ENCODE assay signal across 8 cellular contexts in the genomic region with DNA sequence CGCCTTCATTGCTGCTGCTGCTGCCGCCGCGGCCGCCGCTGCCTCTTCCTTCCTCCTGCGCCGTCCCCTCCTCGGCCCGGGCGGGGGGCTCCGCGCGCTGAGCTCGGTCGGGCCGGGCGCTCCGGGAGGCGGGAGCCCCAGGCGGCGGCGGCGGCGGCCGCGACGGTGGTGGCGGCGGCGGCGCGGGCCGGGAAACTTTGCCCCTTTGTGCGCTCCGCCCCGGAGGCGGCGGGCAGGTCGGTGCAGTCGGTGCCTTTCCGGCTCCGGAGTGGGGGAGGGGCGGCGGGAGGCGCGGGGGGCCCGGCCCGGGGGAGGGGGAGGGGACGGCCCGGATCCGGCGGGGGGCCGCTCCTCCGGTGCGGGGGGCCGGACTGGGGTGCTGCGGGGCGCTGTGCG. TPM values are rescaled to one million over a fixed set of nuclear protein-coding genes. Genes with fewer than 3 reads are reported as not detected.
A peak's percentile ranks its signal among the peaks of the same experiment; 100 is the strongest.
DNase-seq lines count a peak whose midpoint lies in the region; ATAC-seq, FAIRE-seq and TF ChIP-seq lines count a peak whose summit lies in the region.

No MANE protein-coding gene starts in this region.

- DNase-seq in GM03348 (ENCODE audit: low spot score): peak; percentile 55
- DNase-seq in activated T-cell treated with anti-CD3 and anti-CD28 coated beads, Interleukin-2, amount 50 U/mL, for 4 hours: peak; percentile 60
- peak; percentile 71 for DNase-seq in Right ventricle myocardium superior
- DNase-seq in small intestine: peak; percentile 72
- no peak for DNase-seq in pons (ENCODE audit: low spot score)
- DNase-seq in Ammon's horn (ENCODE audit: low spot score): no peak

- peaks cover 6% of the 10 kb centered on the region; the same call in 1 of the 2 replicates for H3F3A ChIP-seq in Loucy (ENCODE audit: low read depth)

- peak overlapping the region; percentile 79 for H3K4me3 ChIP-seq in Loucy (ENCODE audit: low read length, poor library complexity, severe bottlenecking)
- H3K4me3 ChIP-seq in small intestine (ENCODE audit: low read depth in 1 of 2, low read length in 2 of 2): peak overlapping the region; percentile 69 to 83

- H3K36me3 Mint-ChIP-seq in activated T-cell treated with anti-CD3 and anti-CD28 coated beads, Interleukin-2, amount 50 U/mL, for 4 hours (ENCODE audit: insufficient read depth): peaks cover 29% of the 10 kb centered on the region

- no peak for TF ChIP-seq CTCF in Loucy (conservative IDR thresholded peaks at IDR 0.05; ENCODE audit: low read length)

- peaks cover 69% of the 10 kb centered on the region for H3K79me2 ChIP-seq in Loucy (ENCODE audit: insufficient read depth, low read length)

- H3K9me3 ChIP-seq in Loucy (ENCODE audit: insufficient read depth, low read depth, low read length) (no peaks in the 10 kb centered on the region), small intestine (ENCODE audit: control insufficient read depth, low read depth) (no peaks in the 10 kb centered on the region)

- H3K36me3 ChIP-seq in Loucy (ENCODE audit: insufficient read depth, low read length): no peaks in the 10 kb centered on the region
- no peaks in the 10 kb centered on the region for H3K36me3 ChIP-seq in small intestine (ENCODE audit: control insufficient read depth in 2 of 2, insufficient read depth in 2 of 2, low read length in 2 of 2)

- no peak overlapping the region for H2AFZ ChIP-seq in Loucy (ENCODE audit: low read length)

- no peaks in the 10 kb centered on the region for H3K9me2 ChIP-seq in Loucy (replicated peaks; ENCODE audit: low read depth, low read length)

- H3K27ac ChIP-seq in small intestine (ENCODE audit: low read depth in 1 of 2, low read length in 1 of 2): peak overlapping the region; percentile 46 to 99

- no peaks in the 10 kb centered on the region for H3K9me3 Mint-ChIP-seq in activated T-cell treated with anti-CD3 and anti-CD28 coated beads, Interleukin-2, amount 50 U/mL, for 4 hours

- H3K4me3 Mint-ChIP-seq in activated T-cell treated with anti-CD3 and anti-CD28 coated beads, Interleukin-2, amount 50 U/mL, for 4 hours: no peak overlapping the region

- peaks cover 85% of the 10 kb centered on the region for H3K4me1 ChIP-seq in Loucy (ENCODE audit: insufficient read depth, low read length, poor library complexity, severe bottlenecking)
- peaks cover 4 to 9% of the 10 kb centered on the region in 2 donors for H3K4me1 ChIP-seq in small intestine (ENCODE audit: control insufficient read depth in 2 of 2, insufficient read depth in 1 of 2, low read depth in 1 of 2, low read length in 1 of 2)

- FAIRE-seq in small intestine (lab: Jason Lieb, UNC): no peak

- no peaks in the 10 kb centered on the region for H3K27me3 ChIP-seq in Loucy (ENCODE audit: insufficient read depth, low read length, poor library complexity, severe bottlenecking)
- no peaks in the 10 kb centered on the region for H3K27me3 ChIP-seq in small intestine (ENCODE audit: control insufficient read depth in 2 of 2, insufficient read depth in 2 of 2, low read length in 2 of 2)

- no peaks in the 10 kb centered on the region for H3K27me3 Mint-ChIP-seq in activated T-cell treated with anti-CD3 and anti-CD28 coated beads, Interleukin-2, amount 50 U/mL, for 4 hours (ENCODE audit: low read depth)

- 0 to 1% methylated on average over 1 to 60 of the region's 60 CpGs; no CpG with 5 or more reads in 1 of the 3 donors for WGBS in small intestine, 3 donors

- no peak overlapping the region for H3K4me2 ChIP-seq in Loucy (ENCODE audit: low read depth, low read length, poor library complexity, severe bottlenecking)

- peaks cover 73% of the 10 kb centered on the region for H3K4me1 Mint-ChIP-seq in activated T-cell treated with anti-CD3 and anti-CD28 coated beads, Interleukin-2, amount 50 U/mL, for 4 hours (ENCODE audit: low read depth)

- H3K9ac ChIP-seq in Loucy (ENCODE audit: low read depth, low read length, poor library complexity, severe bottlenecking): no peak overlapping the region

- intact Hi-C loops in Right ventricle myocardium superior (cut with DNase I): loop anchor here (10.0 kb wide), 1 partner anchor 160 kb away; a partner anchor contains a TSS

- peaks cover 42% of the 10 kb centered on the region for H4K20me1 ChIP-seq in Loucy (ENCODE audit: insufficient read depth, low read length, poor library complexity, severe bottlenecking)

- ATAC-seq in GM21381 (IDR thresholded peaks at IDR 0.05; ENCODE audit: unreplicated experiment): peak; percentile 17
- peak; percentile 44 for ATAC-seq in activated T-cell treated with anti-CD3 and anti-CD28 coated beads, Interleukin-2, amount 50 U/mL, for 4 hours
- no peak for ATAC-seq in Right ventricle myocardium superior (ENCODE audit: poor library complexity)

RNA-seq across cellular contexts. Expression of a gene that starts 0.2 kb away (rescaled TPM):
- 10 to 100 TPM; 30.8 to 34.0 (median 31.7) TPM for total RNA-seq in activated T-cell treated with anti-CD3 and anti-CD28 coated beads, Interleukin-2, amount 50 U/mL, for 4 hours
- total RNA-seq in Right ventricle myocardium superior: 2.0 TPM
- 1 to 10 TPM; 2.7 to 6.8 (median 5.6) TPM for polyA plus RNA-seq in small intestine

RNA-seq across cellular contexts. Expression of a gene that starts 58.2 kb away (rescaled TPM):
- total RNA-seq in activated T-cell treated with anti-CD3 and anti-CD28 coated beads, Interleukin-2, amount 50 U/mL, for 4 hours: 10 to 100 TPM; 69.5 to 76.0 (median 74.2) TPM
- 17.7 TPM for total RNA-seq in Right ventricle myocardium superior
- 100 to 1,000 TPM in 1 of 3 donors, 10 to 100 TPM in 2; 83.8 to 107 (median 88.9) TPM for polyA plus RNA-seq in small intestine

Comparison
In these comparisons a context has a peak if more than half of its experiments do, and no peak if none do; other contexts are left out.
1. DNase-seq: peak in GM03348 (single experiment), activated T-cell treated with anti-CD3 and anti-CD28 coated beads, Interleukin-2, amount 50 U/mL, for 4 hours (single experiment), Right ventricle myocardium superior (single experiment) and small intestine (single experiment); none in pons (single experiment) and Ammon's horn (single experiment).
2. RNA of a gene that starts 0.2 kb away (total RNA-seq): 30.8 to 34.0 TPM in activated T-cell treated with anti-CD3 and anti-CD28 coated beads, Interleukin-2, amount 50 U/mL, for 4 hours; 2.0 TPM in Right ventricle myocardium superior (single experiment); every median in the first group is over 10 times any median in the second.